ENCODE assay signal across 1 cellular context in genomic region chr2:1791670-1792069, GRCh38.
TF ChIP-seq lines count a peak whose summit lies in the region.

No MANE protein-coding gene starts in this region.

TF ChIP-seq in HEK293, 187 proteins besides CTCF, POLR2A, EP300 and RAD21 (continued from another document):
- peak; percentile 39; the same call in 1 of the 2 replicates for TF ChIP-seq ZNF449 (tag by site-specific recombination; IDR thresholded peaks at IDR 0.05)
- 0 out of 2 replicates have a peak, but pooled peaks have one; percentile 5 for TF ChIP-seq ZBTB44 (tag by site-specific recombination; IDR thresholded peaks at IDR 0.05)
